ENCODE assay signal across 27 cellular contexts in the genomic region with DNA sequence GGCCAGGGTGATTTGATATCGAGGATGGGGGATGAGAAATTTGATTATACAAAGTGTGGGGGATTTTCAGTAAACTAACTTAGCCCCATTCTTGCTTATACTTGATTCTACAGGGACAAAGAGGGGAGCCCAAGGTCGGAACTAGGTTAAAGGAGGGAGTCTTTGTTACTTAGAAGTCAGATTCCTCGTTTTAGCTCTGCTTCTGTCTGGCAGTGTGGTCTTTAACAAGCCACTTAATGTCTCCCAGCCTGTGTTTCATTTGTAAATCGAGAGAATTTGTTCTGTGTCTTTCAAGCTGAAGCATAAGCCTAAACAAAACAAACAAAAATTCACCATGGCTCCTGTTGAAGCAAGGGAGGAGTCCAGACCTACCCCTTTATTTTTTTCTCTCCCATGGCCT.
"Had no signal": no experiment of that assay in that cellular context is flagged by ENCODE, and none has a peak within 500 bp of the region (broad histone marks: within the 10 kb centered on the region; RNA-seq: fewer than 3 reads in every experiment).

No MANE protein-coding gene starts in this region.

- H3K4me3 ChIP-seq: left lung, ovary, psoas muscle, right lobe of liver, suprapubic skin, transverse colon, upper lobe of right lung, uterus had no signal

- H3K4me3 Mint-ChIP-seq: mesothelial cell of epicardium; naive thymus-derived CD4-positive, alpha-beta T cell; nephron; stimulated activated naive CD8-positive, alpha-beta T cell treated with anti-CD3 and anti-CD28 coated beads, Interleukin-15, amount 100 ng/mL, for 72 hours had no signal

- H3K27me3 ChIP-seq: left lung, ovary, right lobe of liver, suprapubic skin, transverse colon, upper lobe of right lung, uterus had no signal

- H3K4me1 Mint-ChIP-seq: mesothelial cell of epicardium; naive thymus-derived CD4-positive, alpha-beta T cell; nephron; stimulated activated naive CD8-positive, alpha-beta T cell treated with anti-CD3 and anti-CD28 coated beads, Interleukin-15, amount 100 ng/mL, for 72 hours had no signal

- FAIRE-seq: frontal cortex, islet of Langerhans, small intestine had no signal

- H3K9me3 Mint-ChIP-seq: stimulated activated naive CD8-positive, alpha-beta T cell treated with anti-CD3 and anti-CD28 coated beads, Interleukin-15, amount 100 ng/mL, for 72 hours had no signal

- H3K27ac Mint-ChIP-seq: mesothelial cell of epicardium; naive thymus-derived CD4-positive, alpha-beta T cell; nephron; stimulated activated naive CD8-positive, alpha-beta T cell treated with anti-CD3 and anti-CD28 coated beads, Interleukin-15, amount 100 ng/mL, for 72 hours had no signal

- H3K36me3 Mint-ChIP-seq: mesothelial cell of epicardium; naive thymus-derived CD4-positive, alpha-beta T cell had no signal

- DNase-seq: cortex of kidney; hypothalamus; left cardiac atrium; left lung; mesenchymal stem cell; naive thymus-derived CD4-positive, alpha-beta T cell; occipital lobe; ovary; posterior cingulate gyrus; psoas muscle; retina; right lobe of liver; small intestine; stimulated activated CD4-positive, alpha-beta T cell treated with anti-CD3 and anti-CD28 coated beads, Interleukin-12 subunit alpha, Interleukin-12 subunit beta, amount 100 ng/mL, for 4 hours; stimulated activated CD4-positive, alpha-beta T cell treated with anti-CD3 and anti-CD28 coated beads, Interleukin-1b, Interleukin-23, amount 100 ng/mL, for 48 hours; stimulated activated CD4-positive, alpha-beta T cell treated with anti-CD3 and anti-CD28 coated beads, Interleukin-4, amount 100 ng/mL, for 1 hour; stimulated activated CD8-positive, alpha-beta memory T cell treated with anti-CD3 and anti-CD28 coated beads, Interleukin-4, amount 100 ng/mL, for 48 hours; stimulated activated naive CD4-positive, alpha-beta T cell; stimulated activated naive CD8-positive, alpha-beta T cell treated with anti-CD3 and anti-CD28 coated beads, Interleukin-15, amount 100 ng/mL, for 72 hours; transverse colon; upper lobe of right lung; uterus had no signal

- H3K4me1 ChIP-seq: left lung, psoas muscle, right lobe of liver, suprapubic skin, transverse colon, upper lobe of right lung, uterus had no signal

- ATAC-seq: left cardiac atrium; left lung; naive thymus-derived CD4-positive, alpha-beta T cell; psoas muscle; right lobe of liver; stimulated activated naive CD8-positive, alpha-beta T cell treated with anti-CD3 and anti-CD28 coated beads, Interleukin-15, amount 100 ng/mL, for 72 hours; upper lobe of right lung had no signal

- H3K9me3 ChIP-seq: left lung, ovary, psoas muscle, right lobe of liver, suprapubic skin, transverse colon, upper lobe of right lung, uterus had no signal

- H3K27ac ChIP-seq: left lung, ovary, psoas muscle, right lobe of liver, suprapubic skin, transverse colon, upper lobe of right lung, uterus had no signal

- H3K36me3 ChIP-seq: left lung, ovary, right lobe of liver, suprapubic skin, transverse colon, upper lobe of right lung, uterus had no signal
